In genomic region chr11:134765565-134765964, GRCh38 we compare ENCODE assay signal across 23 cellular contexts.
"Had no signal": no experiment of that assay in that cellular context is flagged by ENCODE, and none has a peak within 500 bp of the region (broad histone marks: within the 10 kb centered on the region; RNA-seq: fewer than 3 reads in every experiment).

No MANE protein-coding gene starts in this region.

- H3K27ac ChIP-seq: colonic mucosa, esophagus squamous epithelium, gastrocnemius medialis, heart right ventricle, left lung, lower lobe of right lung had no signal

- H3K36me3 ChIP-seq: colonic mucosa, esophagus squamous epithelium, gastrocnemius medialis, heart right ventricle, left lung, lower lobe of right lung had no signal

- H3K27me3 ChIP-seq: colonic mucosa had no signal

- FAIRE-seq: endothelial cell of umbilical vein, islet of Langerhans, keratinocyte had no signal

- H3K4me3 ChIP-seq: colonic mucosa, esophagus squamous epithelium, gastrocnemius medialis, heart right ventricle, left lung, lower lobe of right lung, mucosa of descending colon had no signal

- ATAC-seq: gastrocnemius medialis; heart right ventricle; left cardiac atrium; left lung; left ventricle myocardium superior; lower lobe of right lung; mucosa of descending colon; naive thymus-derived CD8-positive, alpha-beta T cell had no signal

- H3K4me1 ChIP-seq: colonic mucosa, esophagus squamous epithelium, gastrocnemius medialis, heart right ventricle, left lung, lower lobe of right lung had no signal

- H3K9me3 ChIP-seq: colonic mucosa, gastrocnemius medialis had no signal

- DNase-seq: colonic mucosa; cortex of kidney; effector CD4-positive, alpha-beta T cell; effector memory CD4-positive, alpha-beta T cell; esophagus squamous epithelium; foreskin fibroblast; foreskin melanocyte; gastrocnemius medialis; glutamatergic neuron; head of caudate nucleus; heart right ventricle; hippocampal formation; left cardiac atrium; left lung; left ventricle myocardium superior; lower lobe of right lung; mesenchymal stem cell; mucosa of descending colon; naive B cell; naive thymus-derived CD8-positive, alpha-beta T cell had no signal
